9 cellular contexts compared by ENCODE assay signal in the genomic region with DNA sequence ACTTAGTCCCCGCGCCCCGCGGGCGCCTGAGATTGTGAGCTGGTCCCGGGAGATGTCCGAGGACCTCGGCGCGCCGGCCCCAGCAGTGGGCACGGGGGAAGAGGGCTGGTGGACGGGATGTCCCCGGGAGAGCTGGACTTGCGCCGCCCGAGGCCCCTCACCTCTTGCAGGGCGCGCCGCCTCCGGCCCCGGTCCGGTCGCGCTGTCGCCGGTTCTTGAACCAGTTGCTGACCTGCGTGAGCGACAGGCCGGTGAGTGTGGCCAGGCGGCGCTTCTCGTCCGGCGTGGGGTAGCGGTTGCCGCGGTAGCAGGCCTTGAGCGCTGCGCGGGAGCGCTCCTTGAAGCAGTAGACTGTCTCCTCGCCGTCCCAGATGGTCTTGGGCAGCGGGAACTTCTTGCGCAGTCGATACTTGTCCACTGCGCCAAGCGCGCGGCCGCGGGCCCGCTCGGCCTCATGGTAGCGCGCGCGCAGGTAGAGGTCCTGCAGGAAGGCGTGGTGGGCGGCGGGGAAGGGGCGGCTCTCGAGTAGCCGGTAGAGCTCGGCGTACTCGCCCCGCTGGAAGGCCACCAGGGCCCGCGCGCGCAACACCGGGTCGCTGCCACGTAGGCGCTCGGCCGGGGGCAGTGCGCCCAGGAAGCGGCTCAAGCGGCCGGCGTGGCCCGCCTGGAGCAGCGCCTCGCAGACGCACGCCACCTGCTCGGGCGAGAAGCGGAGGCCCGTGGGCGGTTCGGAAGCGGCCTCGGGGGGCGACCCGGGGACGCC. TPM values are rescaled to one million over a fixed set of nuclear protein-coding genes. Genes with fewer than 3 reads are reported as not detected.
DNase-seq lines count a peak whose midpoint lies in the region; ATAC-seq lines count a peak whose summit lies in the region.
"Had no signal": no experiment of that assay in that cellular context is flagged by ENCODE, and none has a peak within 500 bp of the region (broad histone marks: within the 10 kb centered on the region; RNA-seq: fewer than 3 reads in every experiment).

No MANE protein-coding gene starts in this region.

- no peaks in the 10 kb centered on the region for H3K36me3 ChIP-seq in mucosa of rectum (ENCODE audit: control insufficient read depth in 2 of 2, insufficient read depth in 2 of 2, low read length in 2 of 2)
- H3K36me3 ChIP-seq in aorta (ENCODE audit: control insufficient read depth in 1 of 2, insufficient read depth in 2 of 2, low read length in 1 of 2), result no peaks in the 10 kb centered on the region

- H3K9ac ChIP-seq in mucosa of rectum (ENCODE audit: low read depth in 1 of 2, low read length in 2 of 2), result peak overlapping the region; percentile 73 to 77

- H3K27ac ChIP-seq in epithelial cell of prostate (peak overlapping the region; percentile 84), mucosa of rectum (ENCODE audit: low read depth in 2 of 2, low read length in 2 of 2) (peak overlapping the region; percentile 96 to 97), aorta (ENCODE audit: low read depth in 1 of 2, low read length in 2 of 2) (peak overlapping the region; percentile 50 to 78)

- intact Hi-C loops in aorta (cut with DNase I), result loop anchor here (2.0 to 5.0 kb wide), 4 partner anchors 15 to 76 kb away; a partner anchor contains a TSS

- H3K9me3 ChIP-seq in mucosa of rectum (ENCODE audit: control insufficient read depth in 2 of 2, low read length in 2 of 2) (no peaks in the 10 kb centered on the region), aorta (ENCODE audit: control insufficient read depth, low read length) (no peaks in the 10 kb centered on the region)

- ATAC-seq in aorta (ENCODE audit: low FRiP score) (no peak), HG03439 (IDR thresholded peaks at IDR 0.05; ENCODE audit: unreplicated experiment) (no peak), GM18858 (IDR thresholded peaks at IDR 0.05; ENCODE audit: unreplicated experiment) (no peak)

- H3K4me3 ChIP-seq in mucosa of rectum (ENCODE audit: low read length in 2 of 2) (peak overlapping the region; percentile 89 to 94), aorta (ENCODE audit: low read length in 2 of 2) (peak overlapping the region; percentile 74 to 79)

- 0 to 1% methylated on average over 82 to 100 of the region's 100 CpGs for WGBS in aorta, 2 donors

- H3K27me3 ChIP-seq in mucosa of rectum (ENCODE audit: control insufficient read depth in 2 of 2, insufficient read depth in 2 of 2, low read length in 2 of 2) (no peaks in the 10 kb centered on the region), aorta (ENCODE audit: control insufficient read depth in 1 of 2, insufficient read depth in 2 of 2, low read length in 1 of 2) (no peaks in the 10 kb centered on the region)

- H3K4me1 ChIP-seq in mucosa of rectum (ENCODE audit: control insufficient read depth in 2 of 2, insufficient read depth in 2 of 2, low read length in 2 of 2), result peaks cover 18 to 30% of the 10 kb centered on the region in 2 donors
- H3K4me1 ChIP-seq in aorta (ENCODE audit: control insufficient read depth in 1 of 2, insufficient read depth in 2 of 2, low read length in 2 of 2), result no peaks in the 10 kb centered on the region

- peak; percentile 63 for DNase-seq in COLO668 (lab: John Stamatoyannopoulos, UW; ENCODE audit: unreplicated experiment)
- peak; percentile 61 for DNase-seq in HCEC 1CT
- peak; percentile 25 for DNase-seq in T1000 (lab: John Stamatoyannopoulos, UW)
- no peak for DNase-seq in epithelial cell of prostate (ENCODE audit: low read depth, low spot score)
- peak; percentile 79 to 86 for DNase-seq in aorta

RNA-seq across cellular contexts. Expression of a gene that starts 1.0 kb away (rescaled TPM):
- total RNA-seq in aorta, result 10 to 100 TPM; 17.8 to 27.3 TPM
- polyA plus RNA-seq in aorta, result 10 to 100 TPM in 1 of 2 donors, 1 to 10 TPM in 1; 8.1 to 34.4 TPM

RNA-seq across cellular contexts. Expression of a gene that starts 14.2 kb away (rescaled TPM):
- total RNA-seq in aorta, result 100 to 1,000 TPM; 155 to 215 TPM
- polyA plus RNA-seq in aorta, result 100 to 1,000 TPM; 139 to 408 TPM

RNA-seq across cellular contexts. Expression of a gene that starts 24.6 kb away (rescaled TPM):
- total RNA-seq in aorta, result 10 to 100 TPM; 70.7 TPM
- 10 to 100 TPM; 20.9 to 62.2 TPM for polyA plus RNA-seq in aorta

RNA-seq across cellular contexts. Expression of a gene that starts 34.8 kb away (rescaled TPM):
- not detected for total RNA-seq in aorta
- not detected for polyA plus RNA-seq in aorta
- total RNA-seq: subcutaneous adipose tissue had no signal

RNA-seq across cellular contexts. Expression of a gene that starts 37.4 kb away (rescaled TPM):
- 10 to 100 TPM; 12.7 to 15.5 TPM for total RNA-seq in aorta
- 1 to 10 TPM; 1.9 to 5.1 TPM for polyA plus RNA-seq in aorta
